Comparison of ENCODE assay signal across 8 cellular contexts in genomic region chr14:64937821-64938193, GRCh38. TPM values are rescaled to one million over a fixed set of nuclear protein-coding genes. Genes with fewer than 3 reads are reported as not detected.
DNase-seq lines count a peak whose midpoint lies in the region; TF ChIP-seq lines count a peak whose summit lies in the region.

No MANE protein-coding gene starts in this region.

- H2BK20ac ChIP-seq in H9 (ENCODE audit: low read depth, low read length, poor library complexity, severe bottlenecking): no peak overlapping the region

- no peaks in the 10 kb centered on the region for H3K79me1 ChIP-seq in H9 (ENCODE audit: insufficient read depth, low read depth, low read length, poor library complexity, severe bottlenecking)

- no peak overlapping the region for H4K5ac ChIP-seq in H9 (ENCODE audit: insufficient read length, low read depth, low read length)

- H3K9me3 ChIP-seq in A673 (ENCODE audit: low read depth, low read length, poor library complexity, severe bottlenecking): no peaks in the 10 kb centered on the region
- H3K9me3 ChIP-seq in H9 (ENCODE audit: control insufficient read depth, low read depth, low read length): no peaks in the 10 kb centered on the region
- no peaks in the 10 kb centered on the region for H3K9me3 ChIP-seq in adrenal gland (replicated peaks in 1 of 3)
- no peaks in the 10 kb centered on the region for H3K9me3 ChIP-seq in vagina
- H3K9me3 ChIP-seq in spleen: no peaks in the 10 kb centered on the region

- H3K27ac Mint-ChIP-seq in H9: no peak overlapping the region

- H3K9ac ChIP-seq in H9 (ENCODE audit: extremely low read depth, insufficient read length, low read length): no peak overlapping the region

- no TSS peak for BruUV-seq in A673 (replicated peaks; lab: Mats Ljungman, UMichigan)

- intact Hi-C loops in A673 (cut with micrococcal nuclease; ENCODE audit: unreplicated experiment): no loop called here
- intact Hi-C loops in adrenal gland (cut with DNase I): no loop called here
- intact Hi-C loops in vagina (cut with DNase I): loop anchor here (10.0 kb wide), 1 partner anchor 1317 kb away; no protein-coding TSS in a partner anchor
- intact Hi-C loops in spleen (cut with DNase I; ENCODE audit: low total_unique reads): no loop called here

- H3K4me3 Mint-ChIP-seq in H9: no peak overlapping the region

- no peaks in the 10 kb centered on the region for H4K20me1 ChIP-seq in H9 (ENCODE audit: control insufficient read depth, insufficient read depth, insufficient read length)

- no peak overlapping the region for H3K56ac ChIP-seq in H9 (ENCODE audit: insufficient read length, low read depth, low read length)

- no peak overlapping the region for H3K18ac ChIP-seq in H9 (ENCODE audit: insufficient read length, low read depth, low read length)

- peak; percentile 25; the same call in 1 of the 2 replicates for TF ChIP-seq CTCF in A673 (conservative IDR thresholded peaks at IDR 0.05; ENCODE audit: low read depth, low read length)
- TF ChIP-seq CTCF in H9 (conservative IDR thresholded peaks at IDR 0.05): peak; percentile 44; the same call in 2 of the 3 replicates
- peak; percentile 14 to 47 (median 44) for TF ChIP-seq CTCF in adrenal gland (IDR thresholded peaks at IDR 0.05)
- TF ChIP-seq CTCF in vagina (IDR thresholded peaks at IDR 0.05): no peak
- no peak for TF ChIP-seq CTCF in spleen (IDR thresholded peaks at IDR 0.05 in 8 of 11, conservative IDR thresholded peaks at IDR 0.05 in 3 of 11)

- H3K4me1 ChIP-seq in A673 (ENCODE audit: insufficient read depth, low read length, poor library complexity, severe bottlenecking) (peaks cover 19% of the 10 kb centered on the region), H9 (ENCODE audit: insufficient read depth, low read length) (no peaks in the 10 kb centered on the region), adrenal gland (replicated peaks in 1 of 2) (peaks cover 22 to 53% of the 10 kb centered on the region in 2 donors), vagina (peaks cover 6% of the 10 kb centered on the region), spleen (peaks cover 0 to 33% (median 5%) of the 10 kb centered on the region in 6 donors)

- H3K36me3 ChIP-seq in A673 (ENCODE audit: insufficient read depth, low read length, poor library complexity, severe bottlenecking) (no peaks in the 10 kb centered on the region), adrenal gland (replicated peaks in 1 of 2) (peaks cover 0 to 3% of the 10 kb centered on the region in 2 donors), vagina (peaks cover 0 to 10% of the 10 kb centered on the region in 2 donors), spleen (peaks cover 0 to 98% (median 27%) of the 10 kb centered on the region in 6 donors)

- H3K27me3 ChIP-seq in A673 (replicated peaks; ENCODE audit: insufficient read depth, low read depth, low read length, poor library complexity) (no peaks in the 10 kb centered on the region), H9 (ENCODE audit: insufficient read depth, low read length) (no peaks in the 10 kb centered on the region), adrenal gland (no peaks in the 10 kb centered on the region), vagina (no peaks in the 10 kb centered on the region), spleen (replicated peaks in 1 of 7) (no peaks in the 10 kb centered on the region)

- H2AK5ac ChIP-seq in H9 (ENCODE audit: insufficient read length, low read length): no peak overlapping the region

- no peak overlapping the region for H3T11ph ChIP-seq in H9 (ENCODE audit: low read length)

- DNase-seq in A673 (ENCODE audit: low spot score) (no peak), H9 (no peak), adrenal gland (peak in 2 of 7 donors; percentile 7 to 46), left kidney (ENCODE audit: low read depth, low spot score) (peak; percentile 45), DMS153 treated with DMSO at 0.1 percent for 48 hours (lab: John Stamatoyannopoulos, UW; ENCODE audit: unreplicated experiment) (no peak), vagina (ENCODE audit: extremely low spot score in 2 of 2) (no peak), spleen (no peak)
- no peak for DNase-seq in activated CD4-positive, alpha-beta T cell treated with anti-CD3 and anti-CD28 coated beads for 48 hours

- no peak overlapping the region for H3K14ac ChIP-seq in H9 (ENCODE audit: insufficient read depth, low read length)

- no peak for TF ChIP-seq POLR2A in adrenal gland (IDR thresholded peaks at IDR 0.05)
- no peak for TF ChIP-seq POLR2A in vagina (IDR thresholded peaks at IDR 0.05)
- no peak for TF ChIP-seq POLR2A in spleen (IDR thresholded peaks at IDR 0.05)

- H3K79me2 ChIP-seq in H9 (ENCODE audit: insufficient read depth, low read length): no peaks in the 10 kb centered on the region

- WGBS in H9 (ENCODE audit: extremely low coverage, insufficient read length, low lambda C conversion rate): no CpG with 5 or more reads among the region's 1 CpG
- WGBS in adrenal gland, 4 donors: 58 to 67% (median 62%) methylated on average over 1 of the region's 1 CpG
- 86 to 100% (median 96%) methylated on average over 1 of the region's 1 CpG for WGBS in spleen, 5 donors

- no peak overlapping the region for H3K4ac ChIP-seq in H9 (ENCODE audit: low read depth, low read length)

- H2BK12ac ChIP-seq in H9 (ENCODE audit: insufficient read length, low read depth, low read length): no peak overlapping the region

- H3K4me3 ChIP-seq in A673 (ENCODE audit: low read depth, low read length, poor library complexity, severe bottlenecking) (no peak overlapping the region), adrenal gland (no peak overlapping the region), vagina (no peak overlapping the region), spleen (no peak overlapping the region)

- no peak overlapping the region for H2BK15ac ChIP-seq in H9 (ENCODE audit: low read depth, low read length)

- H3K9me3 Mint-ChIP-seq in H9: no peaks in the 10 kb centered on the region

- H3K4me2 ChIP-seq in H9 (ENCODE audit: insufficient read depth, insufficient read length, low read length): no peak overlapping the region

- no peak overlapping the region for H4K91ac ChIP-seq in H9 (ENCODE audit: insufficient read length, low read depth, low read length)

- H2AFZ ChIP-seq in H9 (ENCODE audit: low read length): no peak overlapping the region

- no peak overlapping the region for H3K27ac ChIP-seq in A673 (ENCODE audit: low read depth, low read length, poor library complexity, severe bottlenecking)
- no peak overlapping the region for H3K27ac ChIP-seq in H9 (ENCODE audit: insufficient read length, low read depth, low read length)
- H3K27ac ChIP-seq in adrenal gland: peak overlapping the region in 2 of 5 donors; percentile 2 to 45
- H3K27ac ChIP-seq in vagina: no peak overlapping the region
- no peak overlapping the region for H3K27ac ChIP-seq in spleen

- H3K27me3 Mint-ChIP-seq in H9 (ENCODE audit: low read depth): no peaks in the 10 kb centered on the region

- H3K23ac ChIP-seq in H9 (ENCODE audit: insufficient read length, low read depth, low read length): no peak overlapping the region

- H2BK5ac ChIP-seq in H9 (ENCODE audit: insufficient read length, low read length): no peak overlapping the region

- H3K4me1 Mint-ChIP-seq in H9: peaks cover 6 to 7% of the 10 kb centered on the region in 2 experiments

- H3K23me2 ChIP-seq in H9 (ENCODE audit: insufficient read length, low read depth, low read length, poor library complexity, severe bottlenecking): no peaks in the 10 kb centered on the region

- H3K36me3 Mint-ChIP-seq in H9 (ENCODE audit: insufficient read depth in 1 of 3, low read depth in 3 of 3): peaks cover 0 to 22% (median 15%) of the 10 kb centered on the region in 3 experiments

- no peak overlapping the region for H4K8ac ChIP-seq in H9 (replicated peaks; ENCODE audit: insufficient read length, low read depth, low read length)

- CTCF ChIA-PET in A673 (lab: Charles Lee): no interaction called here

- POLR2A ChIA-PET in A673 (lab: Charles Lee; ENCODE audit: low non-redundant PET): no interaction called here

- no peak overlapping the region for H2BK120ac ChIP-seq in H9 (ENCODE audit: low read depth, low read length, poor library complexity, severe bottlenecking)

RNA-seq across cellular contexts. Expression of gene GPX2, which starts 4.7 kb away (rescaled TPM):
- 0.33 TPM in 1 of 2 replicates, not detected in the other for total RNA-seq in A673 (2021)
- 0.79 TPM in 1 of 2 replicates, not detected in the other for total RNA-seq in H9 (2021)
- total RNA-seq in adrenal gland: under 1 TPM in 2 of 8 donors, not detected in 6; 0.31 to 0.36 TPM
- 1 to 10 TPM in 1 of 3 donors, under 1 TPM in 1, not detected in 1; 0.73 to 1.4 TPM for polyA plus RNA-seq in adrenal gland
- total RNA-seq in vagina: 77.3 TPM
- not detected for total RNA-seq in spleen
- polyA plus RNA-seq in spleen: under 1 TPM in 1 of 3 donors, not detected in 2; 0.26 TPM

RNA-seq across cellular contexts. Expression of gene CHURC1, which starts 23.6 kb away (rescaled TPM):
- total RNA-seq in A673 (2021) (61.9 and 65.2 TPM in 2 replicates), H9 (2021) (49.5 and 58.7 TPM in 2 replicates), adrenal gland (100 to 1,000 TPM in 1 of 8 donors, 10 to 100 TPM in 7; 54.4 to 101 (median 74.2) TPM), vagina (57.9 TPM), spleen (100 to 1,000 TPM in 3 of 7 donors, 10 to 100 TPM in 4; 59.2 to 135 (median 81.3) TPM)
- polyA plus RNA-seq in adrenal gland (10 to 100 TPM; 36.7 to 97.0 (median 46.4) TPM), spleen (10 to 100 TPM; 34.0 to 41.3 (median 40.7) TPM)

RNA-seq across cellular contexts. Expression of gene RAB15, which starts 34.3 kb away (rescaled TPM):
- total RNA-seq in A673 (2021) (23.6 and 26.9 TPM in 2 replicates), H9 (2021) (53.7 and 54.3 TPM in 2 replicates), adrenal gland (1 to 10 TPM in 7 of 8 donors, under 1 TPM in 1; 0.95 to 8.9 (median 3.2) TPM), vagina (8.3 TPM), spleen (1 to 10 TPM; 1.3 to 7.0 (median 2.9) TPM)
- polyA plus RNA-seq in adrenal gland (1 to 10 TPM; 3.6 to 8.6 (median 5.8) TPM), spleen (1 to 10 TPM; 1.2 to 1.8 (median 1.5) TPM)

RNA-seq across cellular contexts. Expression of gene FNTB, which starts 48.9 kb away (rescaled TPM):
- total RNA-seq in A673 (2021) (22.4 and 24.0 TPM in 2 replicates), H9 (2021) (17.4 and 20.7 TPM in 2 replicates), adrenal gland (10 to 100 TPM; 12.2 to 27.2 (median 25.0) TPM), vagina (13.3 TPM), spleen (10 to 100 TPM in 5 of 7 donors, 1 to 10 TPM in 2; 9.5 to 17.0 (median 11.9) TPM)
- polyA plus RNA-seq in adrenal gland (10 to 100 TPM; 18.0 to 20.2 (median 18.7) TPM), spleen (1 to 10 TPM; 4.7 to 4.9 (median 4.9) TPM)

RNA-seq across cellular contexts. Expression of gene SPTB, which starts 58.1 kb away (rescaled TPM):
- total RNA-seq in A673 (2021) (0.43 and 0.70 TPM in 2 replicates), H9 (2021) (2.3 and 3.1 TPM in 2 replicates), adrenal gland (1 to 10 TPM in 3 of 8 donors, under 1 TPM in 5; 0.18 to 6.1 (median 0.58) TPM), vagina (0.98 TPM), spleen (10 to 100 TPM in 1 of 7 donors, 1 to 10 TPM in 5, under 1 TPM in 1; 0.94 to 20.9 (median 4.6) TPM)
- polyA plus RNA-seq in adrenal gland (10 to 100 TPM in 1 of 3 donors, 1 to 10 TPM in 2; 1.1 to 14.5 (median 1.3) TPM), spleen (1 to 10 TPM in 1 of 3 donors, under 1 TPM in 2; 0.06 to 1.6 (median 0.17) TPM)

Comparison
In these comparisons a context has a peak if more than half of its experiments do, and no peak if none do; other contexts are left out.
1. CTCF ChIP-seq: peak in A673 (single experiment), H9 (single experiment) and adrenal gland (6 of 6); none in vagina (0 of 3) and spleen (0 of 11).
2. RNA of gene GPX2, which starts 4.7 kb away (total RNA-seq): 77.3 TPM in vagina (single experiment); 0.79 TPM in H9, 0.33 TPM in A673, 0.31 to 0.36 TPM in adrenal gland and not detected in spleen; every median in the first group is over 10 times any median in the second.